In genomic region chr9:69122391-69123141, GRCh38 we compare ENCODE assay signal across 8 cellular contexts. TPM values are rescaled to one million over a fixed set of nuclear protein-coding genes. Genes with fewer than 3 reads are reported as not detected.
DNase-seq lines count a peak whose midpoint lies in the region; ATAC-seq and TF ChIP-seq lines count a peak whose summit lies in the region.

No MANE protein-coding gene starts in this region.

- peaks cover 14% of the 10 kb centered on the region for H3K4me1 ChIP-seq in PC-3 (ENCODE audit: insufficient read depth, low read length)

- BruUV-seq in PC-3 (replicated peaks; lab: Mats Ljungman, UMichigan), result TSS peak; percentile 45

- POLR2A ChIA-PET in PC-3 (lab: Charles Lee; ENCODE audit: unreplicated experiment), result interaction anchor here (0.5 to 1.3 kb wide), 4 partner anchors 10 to 62 kb away, joined by 3 to 7 read pairs (median 4); no protein-coding TSS in a partner anchor

- H3K27me3 ChIP-seq in H7 (ENCODE audit: control insufficient read depth, insufficient read depth, low read length), result no peaks in the 10 kb centered on the region
- H3K27me3 ChIP-seq in PC-3 (ENCODE audit: low read length), result no peaks in the 10 kb centered on the region

- DNase-seq in AG20443 (ENCODE audit: low spot score), result peak; percentile 43
- DNase-seq in H7, result peak; percentile 54
- DNase-seq in PC-3, result peak; percentile 65
- DNase-seq in effector memory CD8-positive, alpha-beta T cell, result no peak
- peak in 1 of 2 experiments; percentile 43 for DNase-seq in mesothelial cell of epicardium (ENCODE audit: low spot score in 2 of 2, unreplicated experiment in 2 of 2)
- DNase-seq in activated CD4-positive, alpha-beta T cell treated with anti-CD3 and anti-CD28 coated beads, Interleukin-2, amount 50 U/mL, for 4 hours, result no peak

- no peaks in the 10 kb centered on the region for H3K9me2 ChIP-seq in PC-3 (replicated peaks; ENCODE audit: low read length)

- H3K4me2 ChIP-seq in PC-3 (ENCODE audit: low read length), result peak overlapping the region; percentile 85

- H3K36me3 ChIP-seq in H7 (replicated peaks; ENCODE audit: control insufficient read depth, insufficient read depth, low read length) (no peaks in the 10 kb centered on the region), PC-3 (ENCODE audit: low read depth, low read length) (no peaks in the 10 kb centered on the region)

- H3K4me3 ChIP-seq in H7 (ENCODE audit: insufficient read depth, low read depth, low read length) (peak overlapping the region; percentile 64), PC-3 (ENCODE audit: low read length) (peak overlapping the region; percentile 79)

- peaks cover 16% of the 10 kb centered on the region for H3K79me2 ChIP-seq in PC-3 (ENCODE audit: low read length)

- CTCF ChIA-PET in PC-3 (lab: Charles Lee), result interaction anchor here (1.6 kb wide), 1 partner anchor 71 kb away, joined by 12 read pairs; no protein-coding TSS in a partner anchor

- peaks cover 0 to 20% of the 10 kb centered on the region in 2 donors for H3K27me3 Mint-ChIP-seq in effector memory CD8-positive, alpha-beta T cell
- peaks cover 12% of the 10 kb centered on the region for H3K27me3 Mint-ChIP-seq in mesothelial cell of epicardium (ENCODE audit: low read depth)

- H2AFZ ChIP-seq in PC-3 (ENCODE audit: low read length), result peak overlapping the region; percentile 31

- H4K20me1 ChIP-seq in PC-3 (ENCODE audit: low read length), result no peaks in the 10 kb centered on the region

- peaks cover 4 to 8% of the 10 kb centered on the region in 2 donors for H3K4me1 Mint-ChIP-seq in effector memory CD8-positive, alpha-beta T cell (ENCODE audit: low read depth in 2 of 2)
- H3K4me1 Mint-ChIP-seq in mesothelial cell of epicardium, result peaks cover 26% of the 10 kb centered on the region

- TF ChIP-seq CTCF in PC-3 (conservative IDR thresholded peaks at IDR 0.05; ENCODE audit: low read depth, low read length), result no peak
- no peak for TF ChIP-seq CTCF in mesothelial cell of epicardium (IDR thresholded peaks at IDR 0.05; ENCODE audit: unreplicated experiment)

- H3K36me3 Mint-ChIP-seq in effector memory CD8-positive, alpha-beta T cell (ENCODE audit: insufficient read depth), result peaks cover 4% of the 10 kb centered on the region
- no peaks in the 10 kb centered on the region for H3K36me3 Mint-ChIP-seq in mesothelial cell of epicardium

- peak overlapping the region; percentile 91 for H3K9ac ChIP-seq in PC-3 (ENCODE audit: low read length)

- H3K9me3 Mint-ChIP-seq in effector memory CD8-positive, alpha-beta T cell, result no peaks in the 10 kb centered on the region
- no peaks in the 10 kb centered on the region for H3K9me3 Mint-ChIP-seq in mesothelial cell of epicardium

- peak overlapping the region; percentile 89 to 90 for H3K4me3 Mint-ChIP-seq in effector memory CD8-positive, alpha-beta T cell
- peak overlapping the region; percentile 91 for H3K4me3 Mint-ChIP-seq in mesothelial cell of epicardium

- no peaks in the 10 kb centered on the region for H3K9me3 ChIP-seq in PC-3 (ENCODE audit: low read length)

- no peak overlapping the region for H3K27ac Mint-ChIP-seq in effector memory CD8-positive, alpha-beta T cell
- H3K27ac Mint-ChIP-seq in mesothelial cell of epicardium, result peak overlapping the region; percentile 98

- peak overlapping the region; percentile 99 for H3K27ac ChIP-seq in PC-3 (ENCODE audit: low read length)

- ATAC-seq in PC-3, result peak; percentile 7
- ATAC-seq in effector memory CD8-positive, alpha-beta T cell (replicated peaks), result no peak
- no peak for ATAC-seq in GM19452 (IDR thresholded peaks at IDR 0.05; ENCODE audit: unreplicated experiment)
- no peak for ATAC-seq in HG03521 (IDR thresholded peaks at IDR 0.05; ENCODE audit: unreplicated experiment)

- no peaks in the 10 kb centered on the region for H3F3A ChIP-seq in PC-3 (ENCODE audit: low read length, unreplicated experiment)

- intact Hi-C loops in PC-3 (cut with micrococcal nuclease), result loop anchor here (5.0 kb wide), 3 partner anchors 55 to 70 kb away; no protein-coding TSS in a partner anchor

RNA-seq across cellular contexts. Expression of gene TJP2, which starts 51.5 kb away (rescaled TPM):
- 107 and 128 TPM in 2 replicates for total RNA-seq in H7 (2014; rRNA removed; shearing (Covaris generic))
- total RNA-seq in PC-3 (2014; rRNA removed), result 106 and 124 TPM in 2 replicates
- total RNA-seq in mesothelial cell of epicardium, result 56.5 to 58.0 TPM (median 57.9 TPM) in 3 replicates

Comparison
In these comparisons a context has a peak if more than half of its experiments do, and no peak if none do; other contexts are left out.
1. DNase-seq: peak in AG20443 (single experiment), H7 (single experiment) and PC-3 (single experiment); none in effector memory CD8-positive, alpha-beta T cell (0 of 3) and activated CD4-positive, alpha-beta T cell treated with anti-CD3 and anti-CD28 coated beads, Interleukin-2, amount 50 U/mL, for 4 hours (0 of 2).